ENCODE assay signal across 2 cellular contexts in the genomic region with DNA sequence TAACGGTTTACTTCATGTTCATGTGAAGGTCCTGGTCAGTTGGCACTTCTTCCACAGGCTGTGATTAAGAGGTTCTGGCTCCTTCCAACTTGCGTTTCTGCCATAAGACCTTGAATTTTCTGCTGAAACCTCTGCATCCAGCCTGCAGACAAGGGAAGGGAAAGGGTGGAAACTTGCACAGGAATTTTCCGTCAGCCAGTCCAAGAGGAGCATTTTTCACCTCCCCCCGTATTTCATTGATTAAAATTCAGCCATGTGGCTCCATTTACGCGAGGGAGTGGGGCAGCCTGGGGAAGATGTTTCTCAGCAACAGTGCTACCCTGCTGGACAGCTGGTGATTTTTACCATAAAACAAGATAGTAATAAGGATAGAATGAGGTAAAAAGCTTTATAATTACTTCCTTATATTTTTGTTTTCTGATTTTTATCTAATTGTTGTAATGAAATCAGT.
TF ChIP-seq lines count a peak whose summit lies in the region.

No MANE protein-coding gene starts in this region.

TF ChIP-seq in IMR-90, 13 proteins besides CTCF, POLR2A, EP300 and RAD21:
- TF ChIP-seq MAFK (IDR thresholded peaks at IDR 0.05; ENCODE audit: low read depth, low read length) (no peak), SMC3 (IDR thresholded peaks at IDR 0.05; ENCODE audit: low read depth, low read length) (no peak), NFE2L2 (IDR thresholded peaks at IDR 0.05; ENCODE audit: low read depth, low read length) (no peak), CEBPB (IDR thresholded peaks at IDR 0.05; ENCODE audit: low read depth, low read length) (no peak)
TF ChIP-seq in IMR-90: peak in this region for 0.

TF ChIP-seq in H1, 55 proteins besides CTCF, POLR2A, EP300 and RAD21:
- TF ChIP-seq CEBPB (IDR thresholded peaks at IDR 0.05; ENCODE audit: low read depth, low read length) (no peak), SP2 (IDR thresholded peaks at IDR 0.05; ENCODE audit: low read length) (no peak), HDAC6 (IDR thresholded peaks at IDR 0.05; ENCODE audit: low read depth, low read length) (no peak), CHD2 (IDR thresholded peaks at IDR 0.05; ENCODE audit: low read length) (no peak), RBBP5 (IDR thresholded peaks at IDR 0.05; ENCODE audit: borderline replicate concordance, low read depth, low read length) (no peak), FOSL1 (IDR thresholded peaks at IDR 0.05; ENCODE audit: insufficient read depth, low read depth, low read length) (no peak), ZNF274 (IDR thresholded peaks at IDR 0.05; ENCODE audit: borderline replicate concordance, extremely low read depth, low read length) (no peak), CREB1 (IDR thresholded peaks at IDR 0.05) (no peak), POU5F1 (IDR thresholded peaks at IDR 0.05; ENCODE audit: low read depth, low read length) (no peak), CTBP2 (IDR thresholded peaks at IDR 0.05; ENCODE audit: borderline replicate concordance, insufficient read depth, insufficient read length, low read length) (no peak), SIN3A (conservative IDR thresholded peaks at IDR 0.05 in 1 of 2, IDR thresholded peaks at IDR 0.05 in 1 of 2; ENCODE audit: low read depth in 1 of 2, low read length in 2 of 2) (no peak), MAFK (IDR thresholded peaks at IDR 0.05; ENCODE audit: low read depth, low read length) (no peak), TEAD4 (IDR thresholded peaks at IDR 0.05; ENCODE audit: low read depth, low read length) (no peak), KDM5A (IDR thresholded peaks at IDR 0.05; ENCODE audit: low read length) (no peak), RXRA (IDR thresholded peaks at IDR 0.05; ENCODE audit: insufficient read depth, low read depth, low read length) (no peak)
- TF ChIP-seq, protein P1, sequence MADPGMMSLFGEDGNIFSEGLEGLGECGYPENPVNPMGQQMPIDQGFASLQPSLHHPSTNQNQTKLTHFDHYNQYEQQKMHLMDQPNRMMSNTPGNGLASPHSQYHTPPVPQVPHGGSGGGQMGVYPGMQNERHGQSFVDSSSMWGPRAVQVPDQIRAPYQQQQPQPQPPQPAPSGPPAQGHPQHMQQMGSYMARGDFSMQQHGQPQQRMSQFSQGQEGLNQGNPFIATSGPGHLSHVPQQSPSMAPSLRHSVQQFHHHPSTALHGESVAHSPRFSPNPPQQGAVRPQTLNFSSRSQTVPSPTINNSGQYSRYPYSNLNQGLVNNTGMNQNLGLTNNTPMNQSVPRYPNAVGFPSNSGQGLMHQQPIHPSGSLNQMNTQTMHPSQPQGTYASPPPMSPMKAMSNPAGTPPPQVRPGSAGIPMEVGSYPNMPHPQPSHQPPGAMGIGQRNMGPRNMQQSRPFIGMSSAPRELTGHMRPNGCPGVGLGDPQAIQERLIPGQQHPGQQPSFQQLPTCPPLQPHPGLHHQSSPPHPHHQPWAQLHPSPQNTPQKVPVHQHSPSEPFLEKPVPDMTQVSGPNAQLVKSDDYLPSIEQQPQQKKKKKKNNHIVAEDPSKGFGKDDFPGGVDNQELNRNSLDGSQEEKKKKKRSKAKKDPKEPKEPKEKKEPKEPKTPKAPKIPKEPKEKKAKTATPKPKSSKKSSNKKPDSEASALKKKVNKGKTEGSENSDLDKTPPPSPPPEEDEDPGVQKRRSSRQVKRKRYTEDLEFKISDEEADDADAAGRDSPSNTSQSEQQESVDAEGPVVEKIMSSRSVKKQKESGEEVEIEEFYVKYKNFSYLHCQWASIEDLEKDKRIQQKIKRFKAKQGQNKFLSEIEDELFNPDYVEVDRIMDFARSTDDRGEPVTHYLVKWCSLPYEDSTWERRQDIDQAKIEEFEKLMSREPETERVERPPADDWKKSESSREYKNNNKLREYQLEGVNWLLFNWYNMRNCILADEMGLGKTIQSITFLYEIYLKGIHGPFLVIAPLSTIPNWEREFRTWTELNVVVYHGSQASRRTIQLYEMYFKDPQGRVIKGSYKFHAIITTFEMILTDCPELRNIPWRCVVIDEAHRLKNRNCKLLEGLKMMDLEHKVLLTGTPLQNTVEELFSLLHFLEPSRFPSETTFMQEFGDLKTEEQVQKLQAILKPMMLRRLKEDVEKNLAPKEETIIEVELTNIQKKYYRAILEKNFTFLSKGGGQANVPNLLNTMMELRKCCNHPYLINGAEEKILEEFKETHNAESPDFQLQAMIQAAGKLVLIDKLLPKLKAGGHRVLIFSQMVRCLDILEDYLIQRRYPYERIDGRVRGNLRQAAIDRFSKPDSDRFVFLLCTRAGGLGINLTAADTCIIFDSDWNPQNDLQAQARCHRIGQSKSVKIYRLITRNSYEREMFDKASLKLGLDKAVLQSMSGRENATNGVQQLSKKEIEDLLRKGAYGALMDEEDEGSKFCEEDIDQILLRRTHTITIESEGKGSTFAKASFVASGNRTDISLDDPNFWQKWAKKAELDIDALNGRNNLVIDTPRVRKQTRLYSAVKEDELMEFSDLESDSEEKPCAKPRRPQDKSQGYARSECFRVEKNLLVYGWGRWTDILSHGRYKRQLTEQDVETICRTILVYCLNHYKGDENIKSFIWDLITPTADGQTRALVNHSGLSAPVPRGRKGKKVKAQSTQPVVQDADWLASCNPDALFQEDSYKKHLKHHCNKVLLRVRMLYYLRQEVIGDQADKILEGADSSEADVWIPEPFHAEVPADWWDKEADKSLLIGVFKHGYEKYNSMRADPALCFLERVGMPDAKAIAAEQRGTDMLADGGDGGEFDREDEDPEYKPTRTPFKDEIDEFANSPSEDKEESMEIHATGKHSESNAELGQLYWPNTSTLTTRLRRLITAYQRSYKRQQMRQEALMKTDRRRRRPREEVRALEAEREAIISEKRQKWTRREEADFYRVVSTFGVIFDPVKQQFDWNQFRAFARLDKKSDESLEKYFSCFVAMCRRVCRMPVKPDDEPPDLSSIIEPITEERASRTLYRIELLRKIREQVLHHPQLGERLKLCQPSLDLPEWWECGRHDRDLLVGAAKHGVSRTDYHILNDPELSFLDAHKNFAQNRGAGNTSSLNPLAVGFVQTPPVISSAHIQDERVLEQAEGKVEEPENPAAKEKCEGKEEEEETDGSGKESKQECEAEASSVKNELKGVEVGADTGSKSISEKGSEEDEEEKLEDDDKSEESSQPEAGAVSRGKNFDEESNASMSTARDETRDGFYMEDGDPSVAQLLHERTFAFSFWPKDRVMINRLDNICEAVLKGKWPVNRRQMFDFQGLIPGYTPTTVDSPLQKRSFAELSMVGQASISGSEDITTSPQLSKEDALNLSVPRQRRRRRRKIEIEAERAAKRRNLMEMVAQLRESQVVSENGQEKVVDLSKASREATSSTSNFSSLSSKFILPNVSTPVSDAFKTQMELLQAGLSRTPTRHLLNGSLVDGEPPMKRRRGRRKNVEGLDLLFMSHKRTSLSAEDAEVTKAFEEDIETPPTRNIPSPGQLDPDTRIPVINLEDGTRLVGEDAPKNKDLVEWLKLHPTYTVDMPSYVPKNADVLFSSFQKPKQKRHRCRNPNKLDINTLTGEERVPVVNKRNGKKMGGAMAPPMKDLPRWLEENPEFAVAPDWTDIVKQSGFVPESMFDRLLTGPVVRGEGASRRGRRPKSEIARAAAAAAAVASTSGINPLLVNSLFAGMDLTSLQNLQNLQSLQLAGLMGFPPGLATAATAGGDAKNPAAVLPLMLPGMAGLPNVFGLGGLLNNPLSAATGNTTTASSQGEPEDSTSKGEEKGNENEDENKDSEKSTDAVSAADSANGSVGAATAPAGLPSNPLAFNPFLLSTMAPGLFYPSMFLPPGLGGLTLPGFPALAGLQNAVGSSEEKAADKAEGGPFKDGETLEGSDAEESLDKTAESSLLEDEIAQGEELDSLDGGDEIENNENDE (IDR thresholded peaks at IDR 0.05; ENCODE audit: insufficient replicate concordance, low read length) = no peak
- TF ChIP-seq, protein P2, sequence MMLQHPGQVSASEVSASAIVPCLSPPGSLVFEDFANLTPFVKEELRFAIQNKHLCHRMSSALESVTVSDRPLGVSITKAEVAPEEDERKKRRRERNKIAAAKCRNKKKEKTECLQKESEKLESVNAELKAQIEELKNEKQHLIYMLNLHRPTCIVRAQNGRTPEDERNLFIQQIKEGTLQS (IDR thresholded peaks at IDR 0.05; ENCODE audit: insufficient read depth, low read depth, low read length) = no peak
- TF ChIP-seq, protein P3, sequence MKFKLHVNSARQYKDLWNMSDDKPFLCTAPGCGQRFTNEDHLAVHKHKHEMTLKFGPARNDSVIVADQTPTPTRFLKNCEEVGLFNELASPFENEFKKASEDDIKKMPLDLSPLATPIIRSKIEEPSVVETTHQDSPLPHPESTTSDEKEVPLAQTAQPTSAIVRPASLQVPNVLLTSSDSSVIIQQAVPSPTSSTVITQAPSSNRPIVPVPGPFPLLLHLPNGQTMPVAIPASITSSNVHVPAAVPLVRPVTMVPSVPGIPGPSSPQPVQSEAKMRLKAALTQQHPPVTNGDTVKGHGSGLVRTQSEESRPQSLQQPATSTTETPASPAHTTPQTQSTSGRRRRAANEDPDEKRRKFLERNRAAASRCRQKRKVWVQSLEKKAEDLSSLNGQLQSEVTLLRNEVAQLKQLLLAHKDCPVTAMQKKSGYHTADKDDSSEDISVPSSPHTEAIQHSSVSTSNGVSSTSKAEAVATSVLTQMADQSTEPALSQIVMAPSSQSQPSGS (IDR thresholded peaks at IDR 0.05; ENCODE audit: low read length) = no peak
